In the genomic region with DNA sequence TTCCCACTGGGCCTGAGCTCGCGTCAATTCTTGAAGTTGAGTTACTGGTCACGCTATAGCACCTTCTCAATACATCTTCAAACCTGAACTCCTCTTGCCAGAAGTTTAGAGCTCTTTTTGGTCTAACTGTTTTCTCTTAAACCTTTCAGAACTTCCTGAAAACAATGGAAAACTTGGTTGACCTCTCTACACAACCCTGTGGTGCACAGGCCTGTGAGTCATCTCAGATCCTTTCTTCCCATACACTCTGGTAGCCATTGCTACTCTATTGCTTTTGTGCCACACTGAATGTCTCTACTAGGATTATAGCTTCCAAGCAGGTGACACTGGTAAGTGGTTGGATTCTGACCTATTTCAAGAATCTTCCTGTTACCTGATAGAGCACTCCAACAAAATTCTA, we compare ENCODE assay signal across 20 cellular contexts.
"Had no signal": no experiment of that assay in that cellular context is flagged by ENCODE, and none has a peak within 500 bp of the region (broad histone marks: within the 10 kb centered on the region; RNA-seq: fewer than 3 reads in every experiment).

No MANE protein-coding gene starts in this region.

- FAIRE-seq: endothelial cell of umbilical vein had no signal

- H3K36me3 ChIP-seq: gastrocnemius medialis, heart right ventricle, lower lobe of right lung, sigmoid colon, thoracic aorta, upper lobe of right lung had no signal

- H3K4me1 ChIP-seq: body of pancreas, gastrocnemius medialis, heart right ventricle, lower lobe of right lung, sigmoid colon, upper lobe of right lung had no signal

- H3K4me3 ChIP-seq: body of pancreas, gastrocnemius medialis, heart right ventricle, lower lobe of right lung, sigmoid colon, thoracic aorta, upper lobe of right lung had no signal

- DNase-seq: activated CD4-positive, alpha-beta memory T cell treated with anti-CD3 and anti-CD28 coated beads for 36 hours; activated CD4-positive, alpha-beta T cell treated with anti-CD3 and anti-CD28 coated beads for 36 hours; activated CD8-positive, alpha-beta memory T cell treated with anti-CD3 and anti-CD28 coated beads, Interleukin-2, amount 10 ng/mL, durations not matched to agents 7 days and 5 days; activated naive CD4-positive, alpha-beta T cell treated with anti-CD3 and anti-CD28 coated beads, Interleukin-2, amount 10 ng/mL, durations not matched to agents 7 days and 5 days; activated T-cell treated with anti-CD3 and anti-CD28 coated beads, Interleukin-2, amount 50 U/mL, for 24 hours; body of pancreas; effector CD8-positive, alpha-beta T cell; gastrocnemius medialis; heart right ventricle; left colon; lower lobe of right lung; midbrain; sigmoid colon; stimulated activated CD4-positive, alpha-beta T cell treated with anti-CD3 and anti-CD28 coated beads, Interleukin-2, amount 100 ng/mL, for 24 hours; T-cell; T-helper 9 cell; upper lobe of right lung had no signal

- H3K27ac ChIP-seq: body of pancreas, gastrocnemius medialis, heart right ventricle, lower lobe of right lung, sigmoid colon, thoracic aorta, upper lobe of right lung, VCaP had no signal

- H3K27me3 ChIP-seq: body of pancreas, gastrocnemius medialis, heart right ventricle, sigmoid colon, upper lobe of right lung had no signal

- H3K9me3 ChIP-seq: body of pancreas, gastrocnemius medialis, lower lobe of right lung, sigmoid colon, thoracic aorta, upper lobe of right lung had no signal

- ATAC-seq: activated CD4-positive, alpha-beta T cell treated with anti-CD3 and anti-CD28 coated beads for 36 hours; activated CD8-positive, alpha-beta memory T cell treated with anti-CD3 and anti-CD28 coated beads, Interleukin-2, amount 10 ng/mL, durations not matched to agents 7 days and 5 days; body of pancreas; gastrocnemius medialis; heart right ventricle; left colon; lower lobe of right lung; T-cell; upper lobe of right lung had no signal
